In the genomic region with DNA sequence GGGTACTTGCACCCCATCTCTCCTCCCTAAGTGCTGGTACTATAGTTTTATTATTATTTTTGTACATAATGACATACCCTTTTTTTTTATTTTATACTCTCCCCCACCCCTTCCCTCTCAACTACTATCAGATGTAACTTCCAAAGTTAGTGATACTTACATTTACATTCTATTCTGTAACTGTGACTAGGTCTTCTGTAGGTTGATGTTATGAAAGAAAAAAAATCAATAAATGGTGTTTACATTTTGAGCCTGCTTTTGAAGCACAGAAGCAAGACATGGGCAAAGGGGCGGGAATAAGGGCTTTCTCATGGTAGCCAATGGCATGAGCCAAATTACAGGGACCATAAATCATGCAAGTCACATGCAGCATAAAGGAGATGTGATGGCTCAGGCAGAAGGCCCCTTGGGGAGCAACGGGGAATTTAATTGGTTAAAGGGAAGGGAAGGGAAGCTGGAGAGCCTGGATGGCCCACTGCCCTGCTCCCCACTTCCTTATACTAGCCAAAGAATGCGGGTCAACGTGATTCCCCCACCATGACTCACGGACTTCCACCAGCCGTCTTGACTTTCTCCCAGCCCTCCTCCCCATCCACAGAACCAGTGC, we compare ENCODE assay signal across 9 cellular contexts. TPM values are rescaled to one million over a fixed set of nuclear protein-coding genes. Genes with fewer than 3 reads are reported as not detected.
A peak's percentile ranks its signal among the peaks of the same experiment; 100 is the strongest.
DNase-seq lines count a peak whose midpoint lies in the region; ATAC-seq, FAIRE-seq and TF ChIP-seq lines count a peak whose summit lies in the region.
"Had no signal": no experiment of that assay in that cellular context is flagged by ENCODE, and none has a peak within 500 bp of the region (broad histone marks: within the 10 kb centered on the region; RNA-seq: fewer than 3 reads in every experiment).

No MANE protein-coding gene starts in this region.

- H3K9me3 ChIP-seq in Caco-2 = 0 out of 2 replicates have a peak, but pooled peaks cover 3% of the 10 kb centered on the region
- H3K9me3 ChIP-seq in astrocyte (ENCODE audit: insufficient read depth, low read depth, low read length) = no peaks in the 10 kb centered on the region
- peaks cover 18% of the 10 kb centered on the region for H3K9me3 ChIP-seq in endodermal cell (ENCODE audit: control insufficient read depth, low read length)

- H3K4me1 Mint-ChIP-seq in Caco-2 (ENCODE audit: low read depth, unreplicated experiment) (peaks cover 44% of the 10 kb centered on the region), astrocyte (ENCODE audit: low read depth, unreplicated experiment) (peaks cover 23% of the 10 kb centered on the region), nephron (peaks cover 42% of the 10 kb centered on the region), endodermal cell (peaks cover 18% of the 10 kb centered on the region)

- BruUV-seq in Caco-2 (replicated peaks; lab: Mats Ljungman, UMichigan) = no TSS peak

- H2AFZ ChIP-seq in astrocyte (ENCODE audit: low read depth, low read length) = peak overlapping the region; percentile 7

- TF ChIP-seq CTCF in Caco-2 (IDR thresholded peaks at IDR 0.05; ENCODE audit: insufficient read depth in 1 of 2, low read depth in 1 of 2, low read length in 1 of 2, severe bottlenecking in 1 of 2, unreplicated experiment in 1 of 2) = no peak
- TF ChIP-seq CTCF in astrocyte (IDR thresholded peaks at IDR 0.05; ENCODE audit: insufficient read depth, low read depth, low read length) = no peak
- no peak for TF ChIP-seq CTCF in nephron (IDR thresholded peaks at IDR 0.05; ENCODE audit: unreplicated experiment in 3 of 3)
- TF ChIP-seq CTCF in endodermal cell (conservative IDR thresholded peaks at IDR 0.05) = no peak

- H3K27ac Mint-ChIP-seq in Caco-2 (ENCODE audit: unreplicated experiment) (peak overlapping the region; percentile 54), astrocyte (ENCODE audit: unreplicated experiment) (peak overlapping the region; percentile 92), nephron (peak overlapping the region; percentile 3 to 57 (median 40)), endodermal cell (no peak overlapping the region)

- H3K4me2 ChIP-seq in astrocyte (ENCODE audit: low read length) = peak overlapping the region; percentile 89

- H3K36me3 ChIP-seq in Caco-2 (ENCODE audit: control insufficient read depth, insufficient read depth, low read length) (no peaks in the 10 kb centered on the region), astrocyte (ENCODE audit: insufficient read depth, low read length) (no peaks in the 10 kb centered on the region), endodermal cell (ENCODE audit: control insufficient read depth, insufficient read depth, low read length) (no peaks in the 10 kb centered on the region)

- H3K4me3 ChIP-seq in Caco-2 (ENCODE audit: low read depth, low read length) (no peak overlapping the region), astrocyte (ENCODE audit: insufficient read depth, low read depth, low read length) (no peak overlapping the region), endodermal cell (ENCODE audit: low read length) (no peak overlapping the region)
- H3K4me3 ChIP-seq in Jurkat, Clone E6-1 (ENCODE audit: low read length) = no peak overlapping the region

- DNase-seq in Caco-2 (peak; percentile 65 to 85), astrocyte (ENCODE audit: low read depth) (peak; percentile 90), NCI-H128 (lab: John Stamatoyannopoulos, UW; ENCODE audit: unreplicated experiment) (no peak), endodermal cell (no peak)
- peak; percentile 28 for DNase-seq in Jurkat, Clone E6-1 (ENCODE audit: low read depth, low spot score)

- intact Hi-C loops in Caco-2 (cut with micrococcal nuclease; ENCODE audit: unreplicated experiment) = no loop called here

- no peak for ATAC-seq in HG03108 (IDR thresholded peaks at IDR 0.05; ENCODE audit: unreplicated experiment)
- ATAC-seq in HG03045 (IDR thresholded peaks at IDR 0.05; ENCODE audit: unreplicated experiment) = no peak

- no peaks in the 10 kb centered on the region for H4K20me1 ChIP-seq in astrocyte (ENCODE audit: insufficient read depth, low read length)

- POLR2A ChIA-PET in Caco-2 (lab: Charles Lee) = no interaction called here

- no peaks in the 10 kb centered on the region for H3K79me2 ChIP-seq in astrocyte (ENCODE audit: insufficient read depth, low read length)

- H3K9ac ChIP-seq in astrocyte (ENCODE audit: low read length) (no peak overlapping the region), endodermal cell (ENCODE audit: extremely low read depth, low read length, poor library complexity, severe bottlenecking) (no peak overlapping the region)

- H3K36me3 Mint-ChIP-seq in Caco-2 (ENCODE audit: insufficient read depth, unreplicated experiment) (no peaks in the 10 kb centered on the region), astrocyte (ENCODE audit: low read depth, unreplicated experiment) (peaks cover 2% of the 10 kb centered on the region), nephron (ENCODE audit: low read depth) (no peaks in the 10 kb centered on the region), endodermal cell (ENCODE audit: low read depth) (peaks cover 11% of the 10 kb centered on the region)

- H3K27me3 ChIP-seq in Caco-2 (replicated peaks; ENCODE audit: control insufficient read depth, insufficient read depth, low read length) (no peaks in the 10 kb centered on the region), astrocyte (ENCODE audit: insufficient read depth, low read length) (no peaks in the 10 kb centered on the region), endodermal cell (ENCODE audit: control insufficient read depth, insufficient read depth, low read length, poor library complexity, severe bottlenecking) (no peaks in the 10 kb centered on the region)

- CTCF ChIA-PET in Caco-2 (lab: Charles Lee) = interaction anchor here (1.4 kb wide), 1 partner anchor 20 kb away, joined by 3 read pairs; no protein-coding TSS in a partner anchor

- H3K4me1 ChIP-seq in Caco-2 (peaks cover 46% of the 10 kb centered on the region), astrocyte (ENCODE audit: insufficient read depth, low read length) (peaks cover 27% of the 10 kb centered on the region), endodermal cell (ENCODE audit: control insufficient read depth, insufficient read depth, low read length) (peaks cover 10% of the 10 kb centered on the region)

- FAIRE-seq in astrocyte (lab: Jason Lieb, UNC) = peak; percentile 67
- FAIRE-seq: TTC549 had no signal

- H3K27me3 Mint-ChIP-seq in Caco-2 (ENCODE audit: insufficient read depth, unreplicated experiment) = peaks cover 3% of the 10 kb centered on the region
- no peaks in the 10 kb centered on the region for H3K27me3 Mint-ChIP-seq in astrocyte (ENCODE audit: low read depth, unreplicated experiment)
- no peaks in the 10 kb centered on the region for H3K27me3 Mint-ChIP-seq in nephron (ENCODE audit: low read depth)
- peaks cover 6% of the 10 kb centered on the region for H3K27me3 Mint-ChIP-seq in endodermal cell (ENCODE audit: insufficient read depth)

- H3K27ac ChIP-seq in astrocyte (ENCODE audit: low read depth, low read length) (no peak overlapping the region), endodermal cell (ENCODE audit: low read depth, low read length) (no peak overlapping the region)

- 77 to 86% methylated on average over 1 to 6 of the region's 6 CpGs for WGBS in endodermal cell (ENCODE audit: insufficient coverage in 1 of 2, insufficient read length in 1 of 2), 2 experiments

- peak overlapping the region; percentile 34 for H3K4me3 Mint-ChIP-seq in Caco-2 (ENCODE audit: unreplicated experiment)
- peak overlapping the region; percentile 67 for H3K4me3 Mint-ChIP-seq in astrocyte (ENCODE audit: unreplicated experiment)
- H3K4me3 Mint-ChIP-seq in nephron = peak overlapping the region; percentile 18 to 86 (median 81)
- no peak overlapping the region for H3K4me3 Mint-ChIP-seq in endodermal cell

- H3K9me3 Mint-ChIP-seq in Caco-2 (ENCODE audit: unreplicated experiment) = peaks cover 7% of the 10 kb centered on the region
- peaks cover 5% of the 10 kb centered on the region for H3K9me3 Mint-ChIP-seq in astrocyte (ENCODE audit: unreplicated experiment)
- peaks cover 12% of the 10 kb centered on the region for H3K9me3 Mint-ChIP-seq in nephron
- peaks cover 29% of the 10 kb centered on the region for H3K9me3 Mint-ChIP-seq in endodermal cell

RNA-seq across cellular contexts. Expression of a gene that starts 2.4 kb away (rescaled TPM):
- total RNA-seq in Caco-2 (2022) (135 and 161 TPM in 2 replicates), astrocyte (28.3 and 43.3 TPM in 2 replicates), endodermal cell (10 to 100 TPM; 61.7 to 76.5 TPM)
- 39.5 TPM for polyA plus RNA-seq in Jurkat, Clone E6-1 (2012; ENCODE audit: insufficient read depth, insufficient read length)
- 35.1 TPM for polyA plus RNA-seq in endodermal cell (2013, experiment 1 of 2)
- polyA plus RNA-seq in endodermal cell (2013, experiment 2 of 2) = 33.2 TPM

RNA-seq across cellular contexts. Expression of a gene that starts 26.3 kb away (rescaled TPM):
- total RNA-seq in Caco-2 (2022) = 324 and 336 TPM in 2 replicates
- polyA plus RNA-seq in Jurkat, Clone E6-1 (2012; ENCODE audit: insufficient read depth, insufficient read length) = 121 TPM
- 180 and 185 TPM in 2 replicates for total RNA-seq in astrocyte
- total RNA-seq in endodermal cell = 10 to 100 TPM; 87.9 to 98.2 TPM
- polyA plus RNA-seq in endodermal cell (2013, experiment 1 of 2) = 79.9 TPM
- 86.0 TPM for polyA plus RNA-seq in endodermal cell (2013, experiment 2 of 2)

RNA-seq across cellular contexts. Expression of a gene that starts 45.0 kb away (rescaled TPM):
- total RNA-seq in Caco-2 (2022) (not detected in 2 replicates), astrocyte (not detected in 2 replicates), endodermal cell (under 1 TPM in 1 of 2 donors, not detected in 1; 0.15 TPM)
- not detected for polyA plus RNA-seq in Jurkat, Clone E6-1 (2012; ENCODE audit: insufficient read depth, insufficient read length)
- polyA plus RNA-seq in endodermal cell (2013, experiment 1 of 2) = not detected
- 0.17 TPM for polyA plus RNA-seq in endodermal cell (2013, experiment 2 of 2)

RNA-seq across cellular contexts. Expression of a gene that starts 50.6 kb away (rescaled TPM):
- total RNA-seq in Caco-2 (2022) = 43.5 and 48.5 TPM in 2 replicates
- 69.9 TPM for polyA plus RNA-seq in Jurkat, Clone E6-1 (2012; ENCODE audit: insufficient read depth, insufficient read length)
- total RNA-seq in astrocyte = 3.0 and 3.1 TPM in 2 replicates
- total RNA-seq in endodermal cell = 10 to 100 TPM; 14.1 to 26.8 TPM
- 26.3 TPM for polyA plus RNA-seq in endodermal cell (2013, experiment 1 of 2)
- 24.8 TPM for polyA plus RNA-seq in endodermal cell (2013, experiment 2 of 2)

RNA-seq across cellular contexts. Expression of a gene that starts 50.7 kb away (rescaled TPM):
- total RNA-seq in Caco-2 (2022) = 196 and 203 TPM in 2 replicates
- 124 TPM for polyA plus RNA-seq in Jurkat, Clone E6-1 (2012; ENCODE audit: insufficient read depth, insufficient read length)
- total RNA-seq in astrocyte = 57.3 and 60.3 TPM in 2 replicates
- total RNA-seq in endodermal cell = 10 to 100 TPM; 70.9 to 76.7 TPM
- polyA plus RNA-seq in endodermal cell (2013, experiment 1 of 2) = 69.7 TPM
- 62.0 TPM for polyA plus RNA-seq in endodermal cell (2013, experiment 2 of 2)

Comparison
In these comparisons a context has a peak if more than half of its experiments do, and no peak if none do; other contexts are left out.
1. DNase-seq: peak in Caco-2 (2 of 2), Jurkat, Clone E6-1 (single experiment) and astrocyte (single experiment); none in NCI-H128 (single experiment) and endodermal cell (single experiment).